Comparison of ENCODE assay signal across 21 cellular contexts in the genomic region with DNA sequence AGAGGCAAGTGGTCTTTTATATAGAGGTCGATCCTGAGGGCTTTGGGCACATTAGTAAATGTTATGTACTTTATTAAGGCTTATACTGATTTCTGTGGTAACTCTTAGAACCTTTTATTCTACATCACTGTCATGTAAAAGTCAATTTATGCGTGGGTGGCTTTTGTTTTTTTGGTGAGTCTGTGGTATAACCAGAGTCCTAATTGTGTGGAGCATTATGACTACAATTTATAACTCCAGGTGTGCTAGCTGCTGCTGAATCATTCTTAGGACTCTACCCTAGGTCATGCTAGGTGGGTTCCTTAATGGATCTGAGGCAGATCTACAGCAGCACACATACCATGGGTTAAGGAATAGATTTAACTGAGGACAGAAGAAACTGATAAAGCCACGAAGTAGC. TPM values are rescaled to one million over a fixed set of nuclear protein-coding genes. Genes with fewer than 3 reads are reported as not detected.
DNase-seq lines count a peak whose midpoint lies in the region; ATAC-seq, FAIRE-seq and TF ChIP-seq lines count a peak whose summit lies in the region.
"Had no signal": no experiment of that assay in that cellular context is flagged by ENCODE, and none has a peak within 500 bp of the region (broad histone marks: within the 10 kb centered on the region; RNA-seq: fewer than 3 reads in every experiment).

No MANE protein-coding gene starts in this region.

- H3K4me3 ChIP-seq in GM12878, result no peak overlapping the region
- H3K4me3 ChIP-seq: A549 had no signal

- H2AFZ ChIP-seq in GM12878 (ENCODE audit: control insufficient read depth, low read depth, low read length), result no peak overlapping the region

- no TSS peak for BruUV-seq in GM12878 (replicated peaks; lab: Mats Ljungman, UMichigan)

- RAD21 ChIA-PET in GM12878 (lab: Charles Lee; ENCODE audit: unreplicated experiment), result interaction anchor here (1.0 kb wide), 1 partner anchor 11 kb away, joined by 3 read pairs; no protein-coding TSS in a partner anchor

- no peaks in the 10 kb centered on the region for H3K4me1 Mint-ChIP-seq in activated T-cell treated with anti-CD3 and anti-CD28 coated beads, Interleukin-2, amount 50 U/mL, for 72 hours (ENCODE audit: low read depth)
- no peaks in the 10 kb centered on the region for H3K4me1 Mint-ChIP-seq in stimulated activated naive CD8-positive, alpha-beta T cell treated with anti-CD3 and anti-CD28 coated beads, Interleukin-15, amount 100 ng/mL, for 72 hours
- H3K4me1 Mint-ChIP-seq: CD4-positive, alpha-beta memory T cell had no signal

- H3K27ac Mint-ChIP-seq in activated T-cell treated with anti-CD3 and anti-CD28 coated beads, Interleukin-2, amount 50 U/mL, for 72 hours, result no peak overlapping the region
- no peak overlapping the region for H3K27ac Mint-ChIP-seq in stimulated activated naive CD8-positive, alpha-beta T cell treated with anti-CD3 and anti-CD28 coated beads, Interleukin-15, amount 100 ng/mL, for 72 hours
- H3K27ac Mint-ChIP-seq: CD4-positive, alpha-beta memory T cell; HFFc6 had no signal

- FAIRE-seq in GM12878 (lab: Jason Lieb, UNC), result no peak
- FAIRE-seq: A549, GM18507 had no signal

- H3K4me1 ChIP-seq in GM12878 (ENCODE audit: control insufficient read depth, insufficient read depth, low read length), result no peaks in the 10 kb centered on the region; the same call in 1 of the 2 replicates
- H3K4me1 ChIP-seq: A549, BE2C had no signal

- POLR2A ChIA-PET in GM12878 (lab: Charles Lee), result no interaction called here

- TF ChIP-seq CTCF in GM12878 (IDR thresholded peaks at IDR 0.05 in 2 of 3, conservative IDR thresholded peaks at IDR 0.05 in 1 of 3; ENCODE audit: control insufficient read depth in 2 of 3, extremely low read depth in 1 of 3, insufficient read depth in 1 of 3, low read depth in 3 of 3, low read length in 3 of 3), result no peak

- no peaks in the 10 kb centered on the region for H3K36me3 Mint-ChIP-seq in activated T-cell treated with anti-CD3 and anti-CD28 coated beads, Interleukin-2, amount 50 U/mL, for 72 hours (ENCODE audit: insufficient read depth in 2 of 2)
- H3K36me3 Mint-ChIP-seq: CD4-positive, alpha-beta memory T cell had no signal

- DNase-seq in GM12878 (ENCODE audit: low read depth, low spot score), result no peak
- DNase-seq in activated T-cell treated with anti-CD3 and anti-CD28 coated beads, Interleukin-2, amount 50 U/mL, for 72 hours, result no peak
- no peak for DNase-seq in stimulated activated naive CD8-positive, alpha-beta T cell treated with anti-CD3 and anti-CD28 coated beads, Interleukin-15, amount 100 ng/mL, for 72 hours
- no peak for DNase-seq in T-helper 2 cell
- DNase-seq: BE2C; CD4-positive, alpha-beta memory T cell; DMS79; EL; GDM1; HCEC 1CT; HFFc6; Kasumi-1; KBM-7 had no signal

- no peak overlapping the region for H3K4me3 Mint-ChIP-seq in activated T-cell treated with anti-CD3 and anti-CD28 coated beads, Interleukin-2, amount 50 U/mL, for 72 hours
- no peak overlapping the region for H3K4me3 Mint-ChIP-seq in stimulated activated naive CD8-positive, alpha-beta T cell treated with anti-CD3 and anti-CD28 coated beads, Interleukin-15, amount 100 ng/mL, for 72 hours
- H3K4me3 Mint-ChIP-seq: CD4-positive, alpha-beta memory T cell; HFFc6 had no signal

- 3% methylated on average over 3 of the region's 3 CpGs for WGBS in GM12878 (ENCODE audit: insufficient coverage, insufficient replicate concordance, low lambda C conversion rate, missing lambda C conversion rate)

- CTCF ChIA-PET in GM12878 (lab: Yijun Ruan, JAX), result interaction anchor here (0.6 to 1.0 kb wide), 2 partner anchors 11 to 122 kb away, joined by 3 read pairs; no protein-coding TSS in a partner anchor

- H3K4me2 ChIP-seq in GM12878 (ENCODE audit: control insufficient read depth, insufficient read depth), result no peak overlapping the region
- H3K4me2 ChIP-seq: A549 had no signal

- no peaks in the 10 kb centered on the region for H3K79me2 ChIP-seq in GM12878 (ENCODE audit: control insufficient read depth, insufficient read depth, low read length)

- in situ Hi-C loops in GM12878 (cut with MboI), result no loop called here

- no peak overlapping the region for H3K9ac ChIP-seq in GM12878 (ENCODE audit: control insufficient read depth, insufficient read depth, low read length)

- no peaks in the 10 kb centered on the region for H3K36me3 ChIP-seq in GM12878 (ENCODE audit: control insufficient read depth in 2 of 2, insufficient read depth in 2 of 2, low read length in 1 of 2)
- H3K36me3 ChIP-seq: BE2C had no signal

- no peaks in the 10 kb centered on the region for H4K20me1 ChIP-seq in GM12878 (ENCODE audit: control insufficient read depth, insufficient read depth)

- no peak for TF ChIP-seq RAD21 in GM12878 (IDR thresholded peaks at IDR 0.05; ENCODE audit: insufficient read depth, low read depth, low read length)

- peaks cover 3% of the 10 kb centered on the region in 2 donors for H3K9me3 Mint-ChIP-seq in activated T-cell treated with anti-CD3 and anti-CD28 coated beads, Interleukin-2, amount 50 U/mL, for 72 hours
- no peaks in the 10 kb centered on the region for H3K9me3 Mint-ChIP-seq in stimulated activated naive CD8-positive, alpha-beta T cell treated with anti-CD3 and anti-CD28 coated beads, Interleukin-15, amount 100 ng/mL, for 72 hours
- H3K9me3 Mint-ChIP-seq: HFFc6 had no signal

- H3K27ac ChIP-seq in GM12878 (ENCODE audit: control insufficient read depth, insufficient read depth), result no peak overlapping the region
- H3K27ac ChIP-seq: A549, C4-2B, HL-60 had no signal

- no peak for TF ChIP-seq EP300 in GM12878 (IDR thresholded peaks at IDR 0.05; ENCODE audit: borderline replicate concordance in 1 of 2, control insufficient read depth in 1 of 2, low read depth in 2 of 2, low read length in 2 of 2)

- intact Hi-C loops in GM12878 (cut with micrococcal nuclease; ENCODE audit: unreplicated experiment), result no loop called here

- no peaks in the 10 kb centered on the region for H3K27me3 Mint-ChIP-seq in activated T-cell treated with anti-CD3 and anti-CD28 coated beads, Interleukin-2, amount 50 U/mL, for 72 hours (ENCODE audit: low read depth)
- no peaks in the 10 kb centered on the region for H3K27me3 Mint-ChIP-seq in stimulated activated naive CD8-positive, alpha-beta T cell treated with anti-CD3 and anti-CD28 coated beads, Interleukin-15, amount 100 ng/mL, for 72 hours
- H3K27me3 Mint-ChIP-seq: CD4-positive, alpha-beta memory T cell had no signal

- no peaks in the 10 kb centered on the region for H3K27me3 ChIP-seq in GM12878 (replicated peaks in 1 of 2; ENCODE audit: control insufficient read depth in 2 of 2, insufficient read depth in 2 of 2, low read length in 1 of 2)
- H3K27me3 ChIP-seq: BE2C had no signal

- SMC1A ChIA-PET in GM12878 (lab: Charles Lee; ENCODE audit: uncharacterized antibody, unreplicated experiment), result interaction anchor here (1.1 to 1.3 kb wide), 2 partner anchors 121 to 122 kb away, joined by 4 to 5 read pairs; no protein-coding TSS in a partner anchor

- TF ChIP-seq POLR2A in GM12878 (IDR thresholded peaks at IDR 0.05; ENCODE audit: low read depth, low read length), result no peak

- no peaks in the 10 kb centered on the region for H3K9me3 ChIP-seq in GM12878 (replicated peaks; ENCODE audit: control insufficient read depth, insufficient read depth, low read length)
- H3K9me3 ChIP-seq: A549, BE2C had no signal

- ATAC-seq in GM21717 (IDR thresholded peaks at IDR 0.05; ENCODE audit: unreplicated experiment) (peak; percentile 46), HG02938 (IDR thresholded peaks at IDR 0.05; ENCODE audit: unreplicated experiment) (peak; percentile 55), HG03432 (IDR thresholded peaks at IDR 0.05; ENCODE audit: unreplicated experiment) (peak; percentile 49), GM12878 (peak; percentile 75), GM18498 (IDR thresholded peaks at IDR 0.05; ENCODE audit: unreplicated experiment) (no peak)
- ATAC-seq in activated T-cell treated with anti-CD3 and anti-CD28 coated beads, Interleukin-2, amount 50 U/mL, for 72 hours (replicated peaks in 1 of 2), result no peak
- ATAC-seq in stimulated activated naive CD8-positive, alpha-beta T cell treated with anti-CD3 and anti-CD28 coated beads, Interleukin-15, amount 100 ng/mL, for 72 hours, result no peak
- ATAC-seq: A549 had no signal

TF ChIP-seq in GM12878, 131 proteins besides CTCF, POLR2A, EP300 and RAD21 (continues in another document):
- TF ChIP-seq KLF5 (IDR thresholded peaks at IDR 0.05; ENCODE audit: partially characterized antibody) (no peak), NR2C2 (IDR thresholded peaks at IDR 0.05; ENCODE audit: borderline replicate concordance, control insufficient read depth, insufficient read length, low read depth) (no peak), RUNX3 (IDR thresholded peaks at IDR 0.05; ENCODE audit: low read length) (peak; percentile 40)

RNA-seq across cellular contexts. Expression of gene KCNN2, which starts 33.9 kb away (rescaled TPM):
- 42.4 and 43.1 TPM in 2 replicates for total RNA-seq in GM12878 (2013; cell fraction: nucleolus; rRNA removed)
- total RNA-seq in GM12878 (2014; rRNA removed), result 0.71 and 0.79 TPM in 2 replicates
- total RNA-seq in GM12878 (2014; rRNA removed; fragmentation: Illumina TruSeq; extraction: Trizol), result 1.4 and 1.5 TPM in 2 replicates
- 0.80 and 0.93 TPM in 2 replicates for total RNA-seq in GM12878 (2021)
- not detected for polyA plus RNA-seq in GM12878 (2011; ENCODE audit: low read depth)
- polyA plus RNA-seq in GM12878 (2011; rRNA removed), result 3.5 and 3.6 TPM in 2 replicates
- polyA plus RNA-seq in GM12878 (2011; cell fraction: cytosol; rRNA removed), result 2.5 and 3.0 TPM in 2 replicates
- 7.8 and 8.7 TPM in 2 replicates for polyA plus RNA-seq in GM12878 (2011; cell fraction: nucleus; rRNA removed)
- polyA plus RNA-seq in GM12878 (2012), result 0.18 TPM in 1 of 2 replicates, not detected in the other
- polyA plus RNA-seq in GM12878 (2014; fragmentation: Illumina TruSeq; extraction: Trizol), result 0.93 and 1.2 TPM in 2 replicates
- under 1 TPM; 0.47 to 0.60 TPM for polyA plus RNA-seq in GM12878 (2014; fragmentation: Nextera tagmentation; extraction: Ambion mirVana)
- polyA plus RNA-seq in GM12878 (2014; rRNA removed), result 1.1 TPM in 2 replicates
- polyA plus RNA-seq in GM12878 (2016; fragmentation: Nextera tagmentation; extraction: Ambion mirVana), result under 1 TPM; 0.21 TPM
- polyA minus RNA-seq in GM12878 (2011; rRNA and poly(A)+ RNA removed), result 8.5 and 9.4 TPM in 2 replicates
- polyA minus RNA-seq in GM12878 (2011; cell fraction: cytosol; rRNA and poly(A)+ RNA removed), result 2.3 and 2.5 TPM in 2 replicates
- polyA minus RNA-seq in GM12878 (2011; cell fraction: nucleus; rRNA and poly(A)+ RNA removed), result 13.4 and 23.0 TPM in 2 replicates
- total RNA-seq in activated T-cell treated with anti-CD3 and anti-CD28 coated beads, Interleukin-2, amount 50 U/mL, for 72 hours, result not detected
- total RNA-seq: CD4-positive, alpha-beta memory T cell had no signal
- polyA plus RNA-seq: CD4-positive, alpha-beta memory T cell had no signal

Comparison
In these comparisons a context has a peak if more than half of its experiments do, and no peak if none do; other contexts are left out.
1. ATAC-seq: peak in GM21717 (single experiment), HG02938 (single experiment), HG03432 (single experiment) and GM12878 (single experiment); none in activated T-cell treated with anti-CD3 and anti-CD28 coated beads, Interleukin-2, amount 50 U/mL, for 72 hours (0 of 2), GM18498 (single experiment) and stimulated activated naive CD8-positive, alpha-beta T cell treated with anti-CD3 and anti-CD28 coated beads, Interleukin-15, amount 100 ng/mL, for 72 hours (single experiment).